8 cellular contexts compared by ENCODE assay signal in genomic region chr10:48306870-48307531, GRCh38. TPM values are rescaled to one million over a fixed set of nuclear protein-coding genes. Genes with fewer than 3 reads are reported as not detected.
DNase-seq lines count a peak whose midpoint lies in the region; ATAC-seq and TF ChIP-seq lines count a peak whose summit lies in the region.

No MANE protein-coding gene starts in this region.

- H3K27ac ChIP-seq in smooth muscle cell (ENCODE audit: low read depth) = peak overlapping the region; percentile 89

- H3K4me3 Mint-ChIP-seq in Caco-2 (ENCODE audit: unreplicated experiment) = peak overlapping the region; percentile 81

- DNase-seq in Caco-2 (peak; percentile 71 to 81), astrocyte of the hippocampus (ENCODE audit: low read depth, low spot score) (peak; percentile 82), smooth muscle cell (lab: John Stamatoyannopoulos, UW; ENCODE audit: unreplicated experiment) (peak; percentile 68), DMS153 (lab: John Stamatoyannopoulos, UW) (no peak)

- peak; percentile 40 for ATAC-seq in GM19452 (IDR thresholded peaks at IDR 0.05; ENCODE audit: unreplicated experiment)
- ATAC-seq in HG03558 (IDR thresholded peaks at IDR 0.05; ENCODE audit: extremely low read depth, unreplicated experiment) = peak; percentile 10
- peak; percentile 73 for ATAC-seq in SK-N-SH treated with all-trans-retinoic acid at 6 μM for 48 hours

- BruUV-seq in Caco-2 (replicated peaks; lab: Mats Ljungman, UMichigan) = no TSS peak

- TF ChIP-seq CTCF in Caco-2 (IDR thresholded peaks at IDR 0.05; ENCODE audit: insufficient read depth in 1 of 2, low read depth in 1 of 2, low read length in 1 of 2, severe bottlenecking in 1 of 2, unreplicated experiment in 1 of 2) = no peak
- no peak for TF ChIP-seq CTCF in smooth muscle cell (IDR thresholded peaks at IDR 0.05; ENCODE audit: borderline replicate concordance, insufficient read depth, poor library complexity, severe bottlenecking)

- peaks cover 21% of the 10 kb centered on the region for H3K4me1 ChIP-seq in Caco-2
- H3K4me1 ChIP-seq in smooth muscle cell (ENCODE audit: low read depth) = peaks cover 19% of the 10 kb centered on the region

- POLR2A ChIA-PET in Caco-2 (lab: Charles Lee) = no interaction called here

- H3F3A ChIP-seq in smooth muscle cell (ENCODE audit: low read depth) = peaks cover 8% of the 10 kb centered on the region

- no peaks in the 10 kb centered on the region for H3K9me3 Mint-ChIP-seq in Caco-2 (ENCODE audit: unreplicated experiment)

- WGBS in smooth muscle cell (ENCODE audit: low lambda C conversion rate) = 1% methylated on average over 58 of the region's 66 CpGs

- peaks cover 50% of the 10 kb centered on the region for H3K79me2 ChIP-seq in smooth muscle cell (ENCODE audit: low read depth)

- CTCF ChIA-PET in Caco-2 (lab: Charles Lee) = interaction anchor here (1.2 kb wide), 1 partner anchor 25 kb away, joined by 3 read pairs; no protein-coding TSS in a partner anchor

- H3K36me3 ChIP-seq in Caco-2 (ENCODE audit: control insufficient read depth, insufficient read depth, low read length) (no peaks in the 10 kb centered on the region), smooth muscle cell (ENCODE audit: low read depth) (no peaks in the 10 kb centered on the region)

- peaks cover 9% of the 10 kb centered on the region for H3K4me1 Mint-ChIP-seq in Caco-2 (ENCODE audit: low read depth, unreplicated experiment)

- peak overlapping the region; percentile 99 for H3K4me2 ChIP-seq in smooth muscle cell

- peak overlapping the region; percentile 88 for H2AFZ ChIP-seq in smooth muscle cell (ENCODE audit: low read depth)

- intact Hi-C loops in Caco-2 (cut with micrococcal nuclease; ENCODE audit: unreplicated experiment) = loop anchor here (1.0 to 5.0 kb wide), 5 partner anchors 18 to 300 kb away; partner anchors contain the start of gene ARHGAP22

- H3K9ac ChIP-seq in smooth muscle cell (ENCODE audit: low read depth) = peak overlapping the region; percentile 99

- no peaks in the 10 kb centered on the region for H3K9me3 ChIP-seq in Caco-2
- H3K9me3 ChIP-seq in iPS-18c (ENCODE audit: control insufficient read depth, insufficient read depth, low read length) = no peaks in the 10 kb centered on the region
- H3K9me3 ChIP-seq in smooth muscle cell (replicated peaks; ENCODE audit: low read depth) = no peaks in the 10 kb centered on the region

- H3K27me3 Mint-ChIP-seq in Caco-2 (ENCODE audit: insufficient read depth, unreplicated experiment) = peaks cover 7% of the 10 kb centered on the region

- peaks cover 12% of the 10 kb centered on the region for H3K36me3 Mint-ChIP-seq in Caco-2 (ENCODE audit: insufficient read depth, unreplicated experiment)

- peaks cover 51% of the 10 kb centered on the region for H4K20me1 ChIP-seq in smooth muscle cell (ENCODE audit: low read depth)

- H3K27me3 ChIP-seq in Caco-2 (replicated peaks; ENCODE audit: control insufficient read depth, insufficient read depth, low read length) = no peaks in the 10 kb centered on the region
- no peaks in the 10 kb centered on the region for H3K27me3 ChIP-seq in smooth muscle cell (ENCODE audit: low read depth)

- H3K27ac Mint-ChIP-seq in Caco-2 (ENCODE audit: unreplicated experiment) = no peak overlapping the region

- H3K4me3 ChIP-seq in Caco-2 (ENCODE audit: low read depth, low read length) = peak overlapping the region; percentile 88
- peak overlapping the region; percentile 67 for H3K4me3 ChIP-seq in iPS-18c (ENCODE audit: insufficient read depth, low read depth, low read length)
- peak overlapping the region; percentile 97 for H3K4me3 ChIP-seq in smooth muscle cell

TF ChIP-seq in SK-N-SH treated with all-trans-retinoic acid at 6 μM for 48 hours, 23 proteins besides CTCF, POLR2A, EP300 and RAD21:
- TF ChIP-seq PPARA (CRISPR knock-in tag; IDR thresholded peaks at IDR 0.05; ENCODE audit: borderline replicate concordance) = no peak
- no peak for TF ChIP-seq ZNF70 (CRISPR knock-in tag; IDR thresholded peaks at IDR 0.05)
- TF ChIP-seq ESRRG (CRISPR knock-in tag; IDR thresholded peaks at IDR 0.05) = no peak
- no peak for TF ChIP-seq SNAI2 (CRISPR knock-in tag; IDR thresholded peaks at IDR 0.05)
- no peak for TF ChIP-seq ZNF8 (CRISPR knock-in tag; IDR thresholded peaks at IDR 0.05)
- TF ChIP-seq CSRNP3 (CRISPR knock-in tag; IDR thresholded peaks at IDR 0.05) = no peak
- no peak for TF ChIP-seq BACH2 (CRISPR knock-in tag; IDR thresholded peaks at IDR 0.05; ENCODE audit: borderline replicate concordance)
- no peak for TF ChIP-seq ZC3H10 (CRISPR knock-in tag; IDR thresholded peaks at IDR 0.05)

RNA-seq across cellular contexts. Expression of gene MAPK8, which starts 0.5 kb away (rescaled TPM):
- total RNA-seq in Caco-2 (2022) = 76.1 and 83.3 TPM in 2 replicates
- 45.5 and 54.2 TPM in 2 replicates for total RNA-seq in smooth muscle cell
- polyA plus RNA-seq in smooth muscle cell = 13.1 and 19.0 TPM in 2 replicates

RNA-seq across cellular contexts. Expression of gene FRMPD2, which starts 32.5 kb away (rescaled TPM):
- total RNA-seq in Caco-2 (2022) (0.12 TPM in 1 of 2 replicates, not detected in the other), smooth muscle cell (not detected in 2 replicates)
- 0.18 TPM in 1 of 2 replicates, not detected in the other for polyA plus RNA-seq in smooth muscle cell

Comparison
In these comparisons a context has a peak if more than half of its experiments do, and no peak if none do; other contexts are left out.
1. ATAC-seq: peak in every context shown above with its lines; median percentile 73 in SK-N-SH treated with all-trans-retinoic acid at 6 μM for 48 hours; 40 in GM19452; 10 in HG03558.